8 cellular contexts compared by ENCODE assay signal in the genomic region with DNA sequence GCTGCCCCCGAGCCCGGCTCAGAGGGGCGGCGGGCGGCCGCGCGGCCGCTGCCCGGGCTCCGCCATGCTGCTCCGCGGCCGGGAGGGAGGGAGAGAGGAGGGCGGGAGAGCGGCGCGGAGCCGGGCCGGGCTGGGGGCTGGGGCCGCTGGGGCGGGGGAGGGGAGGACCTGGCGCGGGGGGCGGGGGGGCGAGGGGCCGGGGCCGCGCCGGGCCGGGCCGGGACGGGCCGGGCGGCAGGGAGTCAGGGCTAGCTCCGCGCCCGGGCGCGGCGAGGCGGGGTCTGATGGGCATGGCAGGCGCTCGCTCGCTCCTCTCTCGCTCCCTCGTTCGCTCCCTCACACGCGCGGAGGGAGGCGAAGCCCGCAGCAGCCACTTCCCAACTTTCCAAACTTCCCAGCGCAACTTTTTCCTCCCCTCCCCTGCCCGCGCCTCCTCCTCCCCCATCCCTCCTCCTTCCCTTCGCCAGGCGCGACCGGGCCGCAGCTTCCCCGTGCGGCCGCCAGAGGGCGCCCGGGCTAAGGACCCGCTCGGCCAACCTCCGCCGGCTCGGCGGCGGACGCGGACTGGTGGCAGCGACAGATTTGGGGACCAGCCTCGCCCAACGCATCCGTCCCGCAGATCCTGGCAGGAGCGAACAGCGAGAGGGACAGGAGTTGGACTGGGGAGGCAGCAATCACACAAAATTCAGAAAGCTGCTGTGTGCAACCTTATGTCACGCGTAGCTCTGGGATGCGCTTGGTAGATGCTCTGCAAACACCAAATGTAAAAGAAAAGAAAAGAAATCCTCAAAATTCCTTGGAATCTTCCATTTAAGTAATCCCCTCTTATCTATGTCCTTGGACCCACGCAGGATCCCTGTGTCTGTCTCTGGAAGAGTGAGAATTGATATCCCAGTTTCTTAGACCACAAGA. TPM values are rescaled to one million over a fixed set of nuclear protein-coding genes. Genes with fewer than 3 reads are reported as not detected.
A peak's percentile ranks its signal among the peaks of the same experiment; 100 is the strongest.
DNase-seq lines count a peak whose midpoint lies in the region; ATAC-seq and TF ChIP-seq lines count a peak whose summit lies in the region.

A gene (minus strand): TSS at position 97 of the 912 bp plus-strand sequence.

- no peaks in the 10 kb centered on the region for H3K9me3 ChIP-seq in OCI-LY3 (ENCODE audit: insufficient read depth, low read length)
- H3K9me3 ChIP-seq in naive thymus-derived CD4-positive, alpha-beta T cell (ENCODE audit: control insufficient read depth in 2 of 3, low read length in 3 of 3), result no peaks in the 10 kb centered on the region

- H3K79me2 ChIP-seq in OCI-LY3 (ENCODE audit: low read length), result no peaks in the 10 kb centered on the region

- H3K36me3 ChIP-seq in OCI-LY3 (replicated peaks; ENCODE audit: low read depth, low read length), result no peaks in the 10 kb centered on the region
- no peaks in the 10 kb centered on the region for H3K36me3 ChIP-seq in naive thymus-derived CD4-positive, alpha-beta T cell (ENCODE audit: control insufficient read depth in 2 of 3, insufficient read depth in 3 of 3, low read length in 3 of 3)

- H3K9ac ChIP-seq in OCI-LY3 (ENCODE audit: low read length), result no peak within 1 kb of the TSS

- H3K4me3 ChIP-seq in AG04449 (ENCODE audit: low read depth, low read length) (peak within 1 kb of the TSS; percentile 57), OCI-LY3 (ENCODE audit: low read length) (peak within 1 kb of the TSS; percentile 35; the same call in 1 of the 2 replicates), fibroblast of mammary gland (ENCODE audit: control insufficient read depth, low read depth, low read length) (peak within 1 kb of the TSS; percentile 42)
- no peak within 1 kb of the TSS for H3K4me3 ChIP-seq in naive thymus-derived CD4-positive, alpha-beta T cell (ENCODE audit: low read length)

- H3K4me3 Mint-ChIP-seq in activated T-cell treated with anti-CD3 and anti-CD28 coated beads, Interleukin-2, amount 50 U/mL, for 72 hours, result peak within 1 kb of the TSS; percentile 61 to 79
- peak within 1 kb of the TSS; percentile 58 to 93 (median 78) for H3K4me3 Mint-ChIP-seq in naive thymus-derived CD4-positive, alpha-beta T cell
- H3K4me3 Mint-ChIP-seq in stimulated activated effector memory CD8-positive, alpha-beta T cell treated with anti-CD3 and anti-CD28 coated beads, Interleukin-12 subunit alpha, Interleukin-12 subunit beta, amount 100 ng/mL, for 72 hours, result peak within 1 kb of the TSS; percentile 55

- no peak for DNase-seq in AG04449 (ENCODE audit: low read depth, low spot score)
- DNase-seq in activated T-cell treated with anti-CD3 and anti-CD28 coated beads, Interleukin-2, amount 50 U/mL, for 72 hours, result peak; percentile 67 to 80
- peak; percentile 65 for DNase-seq in fibroblast of mammary gland (ENCODE audit: low read depth)
- peak; percentile 15 to 80 (median 54) for DNase-seq in naive thymus-derived CD4-positive, alpha-beta T cell
- peak; percentile 73 to 81 for DNase-seq in stimulated activated effector memory CD8-positive, alpha-beta T cell treated with anti-CD3 and anti-CD28 coated beads, Interleukin-12 subunit alpha, Interleukin-12 subunit beta, amount 100 ng/mL, for 72 hours (ENCODE audit: low spot score in 2 of 2)

- H3K27me3 Mint-ChIP-seq in activated T-cell treated with anti-CD3 and anti-CD28 coated beads, Interleukin-2, amount 50 U/mL, for 72 hours (ENCODE audit: low read depth), result peaks cover 61% of the 10 kb centered on the region
- H3K27me3 Mint-ChIP-seq in naive thymus-derived CD4-positive, alpha-beta T cell, result peaks cover 44 to 70% (median 58%) of the 10 kb centered on the region in 5 donors

- intact Hi-C loops in naive thymus-derived CD4-positive, alpha-beta T cell (cut with micrococcal nuclease), result loop anchor here in 1 of 2 donors (2.0 to 5.0 kb wide), 2 partner anchors 65 to 239 kb away; no protein-coding TSS in a partner anchor

- no peaks in the 10 kb centered on the region for H3K4me1 ChIP-seq in OCI-LY3 (ENCODE audit: low read length)
- no peaks in the 10 kb centered on the region for H3K4me1 ChIP-seq in naive thymus-derived CD4-positive, alpha-beta T cell (ENCODE audit: control insufficient read depth in 2 of 2, insufficient read depth in 2 of 2, low read length in 2 of 2)

- TF ChIP-seq CTCF in AG04449 (IDR thresholded peaks at IDR 0.05; ENCODE audit: insufficient read depth, low read length, missing control alignments) (peak; percentile 94), OCI-LY3 (IDR thresholded peaks at IDR 0.05; ENCODE audit: low read depth, low read length) (peak; percentile 65), fibroblast of mammary gland (conservative IDR thresholded peaks at IDR 0.05; ENCODE audit: control insufficient read depth, insufficient read depth, low read depth, low read length) (peak; percentile 49)

- H3K4me1 Mint-ChIP-seq in activated T-cell treated with anti-CD3 and anti-CD28 coated beads, Interleukin-2, amount 50 U/mL, for 72 hours (ENCODE audit: low read depth), result no peaks in the 10 kb centered on the region
- peaks cover 4 to 14% (median 10%) of the 10 kb centered on the region in 7 donors for H3K4me1 Mint-ChIP-seq in naive thymus-derived CD4-positive, alpha-beta T cell
- H3K4me1 Mint-ChIP-seq in stimulated activated effector memory CD8-positive, alpha-beta T cell treated with anti-CD3 and anti-CD28 coated beads, Interleukin-12 subunit alpha, Interleukin-12 subunit beta, amount 100 ng/mL, for 72 hours, result peaks cover 8% of the 10 kb centered on the region

- peak within 1 kb of the TSS; percentile 71 for H3K4me2 ChIP-seq in OCI-LY3 (ENCODE audit: low read length)

- POLR2A ChIA-PET in AG04449 (lab: Yijun Ruan, JAX), result no interaction called here
- POLR2A ChIA-PET in naive thymus-derived CD4-positive, alpha-beta T cell (lab: Charles Lee), result no interaction called here

- H3K27me3 ChIP-seq in OCI-LY3 (ENCODE audit: low read depth, low read length), result peaks cover 4% of the 10 kb centered on the region; the same call in 1 of the 2 replicates
- H3K27me3 ChIP-seq in naive thymus-derived CD4-positive, alpha-beta T cell (ENCODE audit: control insufficient read depth in 2 of 2, insufficient read depth in 2 of 2, low read length in 2 of 2), result peaks cover 0 to 3% of the 10 kb centered on the region in 2 donors

- H4K20me1 ChIP-seq in OCI-LY3 (ENCODE audit: insufficient read depth, low read length), result no peaks in the 10 kb centered on the region

- peaks cover 0 to 2% of the 10 kb centered on the region in 2 donors for H3K36me3 Mint-ChIP-seq in activated T-cell treated with anti-CD3 and anti-CD28 coated beads, Interleukin-2, amount 50 U/mL, for 72 hours (ENCODE audit: insufficient read depth in 2 of 2)
- peaks cover 0 to 7% (median 0%) of the 10 kb centered on the region in 5 donors for H3K36me3 Mint-ChIP-seq in naive thymus-derived CD4-positive, alpha-beta T cell
- H3K36me3 Mint-ChIP-seq in stimulated activated effector memory CD8-positive, alpha-beta T cell treated with anti-CD3 and anti-CD28 coated beads, Interleukin-12 subunit alpha, Interleukin-12 subunit beta, amount 100 ng/mL, for 72 hours, result no peaks in the 10 kb centered on the region

- no peaks in the 10 kb centered on the region for H3K9me3 Mint-ChIP-seq in activated T-cell treated with anti-CD3 and anti-CD28 coated beads, Interleukin-2, amount 50 U/mL, for 72 hours
- peaks cover 0 to 4% (median 0%) of the 10 kb centered on the region in 11 donors for H3K9me3 Mint-ChIP-seq in naive thymus-derived CD4-positive, alpha-beta T cell
- H3K9me3 Mint-ChIP-seq in stimulated activated effector memory CD8-positive, alpha-beta T cell treated with anti-CD3 and anti-CD28 coated beads, Interleukin-12 subunit alpha, Interleukin-12 subunit beta, amount 100 ng/mL, for 72 hours, result no peaks in the 10 kb centered on the region

- peak; percentile 88 for ATAC-seq in GM18867 (IDR thresholded peaks at IDR 0.05; ENCODE audit: unreplicated experiment)
- peak; percentile 88 for ATAC-seq in HG03135 (IDR thresholded peaks at IDR 0.05; ENCODE audit: unreplicated experiment)
- peak; percentile 79 to 81 for ATAC-seq in activated T-cell treated with anti-CD3 and anti-CD28 coated beads, Interleukin-2, amount 50 U/mL, for 72 hours (replicated peaks in 1 of 2)
- ATAC-seq in naive thymus-derived CD4-positive, alpha-beta T cell, result peak; percentile 79
- ATAC-seq in stimulated activated effector memory CD8-positive, alpha-beta T cell treated with anti-CD3 and anti-CD28 coated beads, Interleukin-12 subunit alpha, Interleukin-12 subunit beta, amount 100 ng/mL, for 72 hours, result peak; percentile 67

- no peak within 1 kb of the TSS for H3K27ac ChIP-seq in OCI-LY3 (ENCODE audit: low read length)
- no peak within 1 kb of the TSS for H3K27ac ChIP-seq in naive thymus-derived CD4-positive, alpha-beta T cell (ENCODE audit: low read depth, low read length)

- no peak within 1 kb of the TSS for H3K27ac Mint-ChIP-seq in activated T-cell treated with anti-CD3 and anti-CD28 coated beads, Interleukin-2, amount 50 U/mL, for 72 hours
- H3K27ac Mint-ChIP-seq in naive thymus-derived CD4-positive, alpha-beta T cell, result no peak within 1 kb of the TSS
- H3K27ac Mint-ChIP-seq in stimulated activated effector memory CD8-positive, alpha-beta T cell treated with anti-CD3 and anti-CD28 coated beads, Interleukin-12 subunit alpha, Interleukin-12 subunit beta, amount 100 ng/mL, for 72 hours, result no peak within 1 kb of the TSS

- CTCF ChIA-PET in AG04449 (lab: Yijun Ruan, JAX), result interaction anchor here (0.6 to 4.8 kb wide), 15 partner anchors 8 to 70 kb away, joined by 3 to 31 read pairs (median 5); no protein-coding TSS in a partner anchor
- CTCF ChIA-PET in naive thymus-derived CD4-positive, alpha-beta T cell (lab: Charles Lee), result interaction anchor here (0.9 to 1.4 kb wide), 3 partner anchors 8 to 12 kb away, joined by 3 to 5 read pairs (median 4); no protein-coding TSS in a partner anchor

- H2AFZ ChIP-seq in OCI-LY3 (ENCODE audit: low read depth, low read length), result no peak within 1 kb of the TSS

RNA-seq across cellular contexts. Expression of the gene that starts here (rescaled TPM):
- total RNA-seq in activated T-cell treated with anti-CD3 and anti-CD28 coated beads, Interleukin-2, amount 50 U/mL, for 72 hours, result not detected
- not detected for total RNA-seq in naive thymus-derived CD4-positive, alpha-beta T cell
- not detected for polyA plus RNA-seq in naive thymus-derived CD4-positive, alpha-beta T cell

Comparison
In these comparisons a context has a peak if more than half of its experiments do, and no peak if none do; other contexts are left out.
1. Peak in DNase-seq and ATAC-seq in activated T-cell treated with anti-CD3 and anti-CD28 coated beads, Interleukin-2, amount 50 U/mL, for 72 hours; RNA of the gene not detected or under 1 TPM.
2. Peak in DNase-seq and ATAC-seq in naive thymus-derived CD4-positive, alpha-beta T cell; RNA of the gene not detected or under 1 TPM.